Comparison of ENCODE assay signal across 8 cellular contexts in genomic region chr3:99817437-99818240, GRCh38. TPM values are rescaled to one million over a fixed set of nuclear protein-coding genes. Genes with fewer than 3 reads are reported as not detected.
DNase-seq lines count a peak whose midpoint lies in the region; ATAC-seq and TF ChIP-seq lines count a peak whose summit lies in the region.

TSS of gene CMSS1 (plus strand) at chr3:99817862.

- H3K9me3 ChIP-seq in Caco-2 = no peaks in the 10 kb centered on the region

- no peaks in the 10 kb centered on the region; the same call in 1 of the 2 replicates for H3K4me1 ChIP-seq in Caco-2

- ATAC-seq in GM21360 (IDR thresholded peaks at IDR 0.05; ENCODE audit: unreplicated experiment) = peak; percentile 96
- ATAC-seq in effector memory CD8-positive, alpha-beta T cell (replicated peaks) = peak; percentile 92
- peak; percentile 90 for ATAC-seq in memory B cell (ENCODE audit: low read depth)

- H3K27me3 ChIP-seq in Caco-2 (replicated peaks; ENCODE audit: control insufficient read depth, insufficient read depth, low read length) = no peaks in the 10 kb centered on the region

- no peaks in the 10 kb centered on the region for H3K4me1 Mint-ChIP-seq in Caco-2 (ENCODE audit: low read depth, unreplicated experiment)
- peaks cover 25 to 27% of the 10 kb centered on the region in 2 donors for H3K4me1 Mint-ChIP-seq in effector memory CD8-positive, alpha-beta T cell (ENCODE audit: low read depth in 2 of 2)
- peaks cover 21% of the 10 kb centered on the region for H3K4me1 Mint-ChIP-seq in memory B cell

- POLR2A ChIA-PET in Caco-2 (lab: Charles Lee) = interaction anchor here (0.7 to 1.0 kb wide), 3 partner anchors 229 to 916 kb away, joined by 3 to 4 read pairs (median 3); partner anchors contain the start of genes DCBLD2 and TBC1D23

- TF ChIP-seq CTCF in Caco-2 (IDR thresholded peaks at IDR 0.05; ENCODE audit: insufficient read depth in 1 of 2, low read depth in 1 of 2, low read length in 1 of 2, severe bottlenecking in 1 of 2, unreplicated experiment in 1 of 2) = peak in 1 of 2 experiments; percentile 28

- H3K4me3 ChIP-seq in Caco-2 (ENCODE audit: low read depth, low read length) = peak within 1 kb of the TSS; percentile 68

- no peaks in the 10 kb centered on the region for H3K36me3 ChIP-seq in Caco-2 (ENCODE audit: control insufficient read depth, insufficient read depth, low read length)

- H3K27ac Mint-ChIP-seq in Caco-2 (ENCODE audit: unreplicated experiment) = peak within 1 kb of the TSS; percentile 99
- H3K27ac Mint-ChIP-seq in effector memory CD8-positive, alpha-beta T cell = peak within 1 kb of the TSS; percentile 99 to 100
- H3K27ac Mint-ChIP-seq in memory B cell = peak within 1 kb of the TSS; percentile 100

- H3K27me3 Mint-ChIP-seq in Caco-2 (ENCODE audit: insufficient read depth, unreplicated experiment) = no peaks in the 10 kb centered on the region
- no peaks in the 10 kb centered on the region for H3K27me3 Mint-ChIP-seq in effector memory CD8-positive, alpha-beta T cell
- H3K27me3 Mint-ChIP-seq in memory B cell = no peaks in the 10 kb centered on the region

- intact Hi-C loops in Caco-2 (cut with micrococcal nuclease; ENCODE audit: unreplicated experiment) = loop anchor here (5.0 kb wide), 1 partner anchor 585 kb away; the partner anchor contains the start of genes LNP1 and TOMM70

- peak; percentile 92 to 95 for DNase-seq in Caco-2
- DNase-seq in HT1080 (ENCODE audit: low read depth) = peak; percentile 89
- peak; percentile 85 for DNase-seq in NOMO-1 treated with DMSO at 0.1 percent for 48 hours (lab: John Stamatoyannopoulos, UW; ENCODE audit: unreplicated experiment)
- DNase-seq in activated CD8-positive, alpha-beta memory T cell treated with anti-CD3 and anti-CD28 coated beads for 4 hours (ENCODE audit: low read depth in 2 of 2) = peak; percentile 91 to 93
- DNase-seq in effector memory CD8-positive, alpha-beta T cell = peak; percentile 97 to 98 (median 98)
- DNase-seq in memory B cell (ENCODE audit: low spot score in 2 of 2) = peak; percentile 98 to 99
- peak; percentile 90 for DNase-seq in stimulated activated CD8-positive, alpha-beta memory T cell treated with anti-CD3 and anti-CD28 coated beads, Interleukin-12 subunit alpha, Interleukin-12 subunit beta, amount 100 ng/mL, for 24 hours (ENCODE audit: extremely low read depth)

- CTCF ChIA-PET in Caco-2 (lab: Charles Lee) = interaction anchor here (0.7 to 1.2 kb wide), 3 partner anchors 14 to 437 kb away, joined by 3 to 6 read pairs (median 3); no protein-coding TSS in a partner anchor

- H3K9me3 Mint-ChIP-seq in Caco-2 (ENCODE audit: unreplicated experiment) = no peaks in the 10 kb centered on the region
- no peaks in the 10 kb centered on the region for H3K9me3 Mint-ChIP-seq in effector memory CD8-positive, alpha-beta T cell
- H3K9me3 Mint-ChIP-seq in memory B cell = no peaks in the 10 kb centered on the region

- H3K4me3 Mint-ChIP-seq in Caco-2 (ENCODE audit: unreplicated experiment) = peak within 1 kb of the TSS; percentile 97
- H3K4me3 Mint-ChIP-seq in effector memory CD8-positive, alpha-beta T cell = peak within 1 kb of the TSS; percentile 97
- H3K4me3 Mint-ChIP-seq in memory B cell = peak within 1 kb of the TSS; percentile 97

- no TSS peak for BruUV-seq in Caco-2 (replicated peaks; lab: Mats Ljungman, UMichigan)

- H3K36me3 Mint-ChIP-seq in Caco-2 (ENCODE audit: insufficient read depth, unreplicated experiment) = peaks cover 6% of the 10 kb centered on the region
- H3K36me3 Mint-ChIP-seq in effector memory CD8-positive, alpha-beta T cell (ENCODE audit: insufficient read depth) = peaks cover 21% of the 10 kb centered on the region
- H3K36me3 Mint-ChIP-seq in memory B cell = no peaks in the 10 kb centered on the region

RNA-seq across cellular contexts. Expression of gene CMSS1, which starts in this region (rescaled TPM):
- total RNA-seq in Caco-2 (2022) = 36.3 and 54.4 TPM in 2 replicates
- 53.2 and 59.1 TPM in 2 replicates for total RNA-seq in HT1080 (2014; rRNA removed; shearing (Covaris generic))
- 59.4 and 62.0 TPM in 2 replicates for polyA plus RNA-seq in HT1080 (2015; cell fraction: cytosol; rRNA removed)
- 32.6 and 44.8 TPM in 2 replicates for polyA plus RNA-seq in HT1080 (2015; cell fraction: nucleus; rRNA removed)

Comparison
In these comparisons a context has a peak if more than half of its experiments do, and no peak if none do; other contexts are left out.
1. Peak in every context shown above with its lines: DNase-seq, ATAC-seq and H3K4me3 ChIP-seq.